ENCODE assay signal across 20 cellular contexts in genomic region chrX:148854351-148854750, GRCh38.
DNase-seq lines count a peak whose midpoint lies in the region; ATAC-seq and TF ChIP-seq lines count a peak whose summit lies in the region.
"Had no signal": no experiment of that assay in that cellular context is flagged by ENCODE, and none has a peak within 500 bp of the region (broad histone marks: within the 10 kb centered on the region; RNA-seq: fewer than 3 reads in every experiment).

No MANE protein-coding gene starts in this region.

- no peak overlapping the region for H3K4me3 Mint-ChIP-seq in activated CD8-positive, alpha-beta T cell treated with anti-CD3 and anti-CD28 coated beads for 36 hours

- in situ Hi-C loops in astrocyte of the spinal cord (cut with HindIII; ENCODE audit: low sequenced_read_pairs): no loop called here

- H3K9me3 Mint-ChIP-seq in activated CD8-positive, alpha-beta T cell treated with anti-CD3 and anti-CD28 coated beads for 36 hours: no peaks in the 10 kb centered on the region

- no peaks in the 10 kb centered on the region for H3K4me1 Mint-ChIP-seq in activated CD8-positive, alpha-beta T cell treated with anti-CD3 and anti-CD28 coated beads for 36 hours (ENCODE audit: low read depth)

- H3K27ac Mint-ChIP-seq in activated CD8-positive, alpha-beta T cell treated with anti-CD3 and anti-CD28 coated beads for 36 hours: no peak overlapping the region

- CTCF ChIA-PET in activated CD8-positive, alpha-beta T cell treated with anti-CD3 and anti-CD28 coated beads for 36 hours (lab: Charles Lee): no interaction called here

- H3K4me3 ChIP-seq in astrocyte of the spinal cord (ENCODE audit: low read depth, low read length): no peak overlapping the region
- H3K4me3 ChIP-seq: dorsolateral prefrontal cortex, thyroid gland had no signal

- no peak for TF ChIP-seq CTCF in astrocyte of the spinal cord (IDR thresholded peaks at IDR 0.05; ENCODE audit: low read depth, low read length)
- TF ChIP-seq CTCF in activated CD8-positive, alpha-beta T cell treated with anti-CD3 and anti-CD28 coated beads for 36 hours (IDR thresholded peaks at IDR 0.05): no peak

- intact Hi-C loops in activated CD8-positive, alpha-beta T cell treated with anti-CD3 and anti-CD28 coated beads for 36 hours (cut with micrococcal nuclease): no loop called here

- no peaks in the 10 kb centered on the region for H3K36me3 Mint-ChIP-seq in activated CD8-positive, alpha-beta T cell treated with anti-CD3 and anti-CD28 coated beads for 36 hours (ENCODE audit: low read depth)

- DNase-seq in EH (ENCODE audit: low read depth) (peak; percentile 9), NCI-H1105 (lab: John Stamatoyannopoulos, UW) (peak; percentile 79), astrocyte of the spinal cord (ENCODE audit: low read depth, low spot score) (peak; percentile 16), foreskin melanocyte (peak; percentile 21), RPMI8226 (no peak)
- DNase-seq in activated CD8-positive, alpha-beta T cell treated with anti-CD3 and anti-CD28 coated beads for 36 hours: no peak
- no peak for DNase-seq in NK-92 treated with Interleukin-12 subunit alpha and Interleukin-12 subunit beta, amount 100 ng/mL, for 24 hours (lab: John Stamatoyannopoulos, UW)
- DNase-seq: activated CD4-positive, alpha-beta T cell treated with anti-CD3 and anti-CD28 coated beads, Interleukin-2, amount 50 U/mL, for 48 hours; activated CD4-positive, CD25-positive, alpha-beta regulatory T cell; activated effector memory CD4-positive, alpha-beta T cell treated with anti-CD3 and anti-CD28 coated beads, Interleukin-2, amount 50 U/mL, for 16 hours; dorsolateral prefrontal cortex; GF-D8; kidney; NCI-H1930; NCI-H446; stimulated activated CD4-positive, alpha-beta T cell treated with anti-CD3 and anti-CD28 coated beads, Interleukin-4, amount 100 ng/mL, for 4 hours; stimulated activated naive CD8-positive, alpha-beta T cell treated with anti-CD3 and anti-CD28 coated beads, Interleukin-15, Interleukin-2, amounts not matched to agents 100 U/mL and 50 U/mL, for 24 hours; thyroid gland had no signal

- ATAC-seq in activated CD8-positive, alpha-beta T cell treated with anti-CD3 and anti-CD28 coated beads for 36 hours: no peak
- ATAC-seq in SK-N-SH treated with all-trans-retinoic acid at 6 μM for 48 hours: no peak
- ATAC-seq: HCT116; stimulated activated naive CD8-positive, alpha-beta T cell treated with anti-CD3 and anti-CD28 coated beads, Interleukin-15, Interleukin-2, amounts not matched to agents 100 U/mL and 50 U/mL, for 24 hours had no signal

- POLR2A ChIA-PET in activated CD8-positive, alpha-beta T cell treated with anti-CD3 and anti-CD28 coated beads for 36 hours (lab: Charles Lee): no interaction called here

- no peaks in the 10 kb centered on the region for H3K27me3 Mint-ChIP-seq in activated CD8-positive, alpha-beta T cell treated with anti-CD3 and anti-CD28 coated beads for 36 hours

TF ChIP-seq in SK-N-SH treated with all-trans-retinoic acid at 6 μM for 48 hours, 23 proteins besides CTCF, POLR2A, EP300 and RAD21:
- TF ChIP-seq ZFP3 (CRISPR knock-in tag; IDR thresholded peaks at IDR 0.05) (no peak), ISL1 (CRISPR knock-in tag; IDR thresholded peaks at IDR 0.05) (no peak), TOX (CRISPR knock-in tag; IDR thresholded peaks at IDR 0.05; ENCODE audit: borderline replicate concordance) (no peak), PPARA (CRISPR knock-in tag; IDR thresholded peaks at IDR 0.05; ENCODE audit: borderline replicate concordance) (no peak), PATZ1 (CRISPR knock-in tag; IDR thresholded peaks at IDR 0.05; ENCODE audit: borderline replicate concordance) (no peak), SNAI2 (CRISPR knock-in tag; IDR thresholded peaks at IDR 0.05) (no peak), ZNF8 (CRISPR knock-in tag; IDR thresholded peaks at IDR 0.05) (no peak), TCF4 (CRISPR knock-in tag; IDR thresholded peaks at IDR 0.05; ENCODE audit: borderline replicate concordance) (no peak), ZNF70 (CRISPR knock-in tag; IDR thresholded peaks at IDR 0.05) (no peak), ZNF565 (CRISPR knock-in tag; conservative IDR thresholded peaks at IDR 0.05; ENCODE audit: low read depth) (no peak), CSDC2 (CRISPR knock-in tag; IDR thresholded peaks at IDR 0.05) (no peak), ZFP30 (CRISPR knock-in tag; IDR thresholded peaks at IDR 0.05) (no peak), BACH2 (CRISPR knock-in tag; IDR thresholded peaks at IDR 0.05; ENCODE audit: borderline replicate concordance) (no peak), CSRNP3 (CRISPR knock-in tag; IDR thresholded peaks at IDR 0.05) (no peak), ZC3H10 (CRISPR knock-in tag; IDR thresholded peaks at IDR 0.05) (no peak), ARNTL (CRISPR knock-in tag; IDR thresholded peaks at IDR 0.05; ENCODE audit: borderline replicate concordance, low read depth) (no peak), ESRRG (CRISPR knock-in tag; IDR thresholded peaks at IDR 0.05) (no peak), CREB5 (CRISPR knock-in tag; IDR thresholded peaks at IDR 0.05; ENCODE audit: low read depth) (no peak), RARB (CRISPR knock-in tag; IDR thresholded peaks at IDR 0.05) (no peak)
TF ChIP-seq in SK-N-SH treated with all-trans-retinoic acid at 6 μM for 48 hours: peak in this region for 0.

Comparison
In these comparisons a context has a peak if more than half of its experiments do, and no peak if none do; other contexts are left out.
1. DNase-seq: peak in EH (single experiment), NCI-H1105 (single experiment), astrocyte of the spinal cord (single experiment) and foreskin melanocyte (single experiment); none in activated CD8-positive, alpha-beta T cell treated with anti-CD3 and anti-CD28 coated beads for 36 hours (single experiment), RPMI8226 (single experiment) and NK-92 treated with Interleukin-12 subunit alpha and Interleukin-12 subunit beta, amount 100 ng/mL, for 24 hours (single experiment).